In genomic region chr14:42428996-42429395, GRCh38 we compare ENCODE assay signal across 11 cellular contexts.
DNase-seq lines count a peak whose midpoint lies in the region; ATAC-seq and TF ChIP-seq lines count a peak whose summit lies in the region.
"Had no signal": no experiment of that assay in that cellular context is flagged by ENCODE, and none has a peak within 500 bp of the region (broad histone marks: within the 10 kb centered on the region; RNA-seq: fewer than 3 reads in every experiment).

No MANE protein-coding gene starts in this region.

- no peaks in the 10 kb centered on the region for H3K9me2 ChIP-seq in PC-3 (replicated peaks; ENCODE audit: low read length)

- H3K27ac ChIP-seq in testis, result no peak overlapping the region
- no peak overlapping the region for H3K27ac ChIP-seq in PC-3 (ENCODE audit: low read length)
- H3K27ac ChIP-seq: transverse colon had no signal

- ATAC-seq in HG02678 (IDR thresholded peaks at IDR 0.05; ENCODE audit: unreplicated experiment) (peak; percentile 98), HG03575 (IDR thresholded peaks at IDR 0.05; ENCODE audit: extremely low read depth, insufficient number of reproducible peaks, low FRiP score, unreplicated experiment) (peak; percentile 98), PC-3 (no peak)
- ATAC-seq in stimulated activated naive B cell treated with anti-CD40 and anti-IgM and Interleukin-4, amounts not matched to agents 10 μg/mL and 1 μg/mL and 100 μg/mL, for 72 hours (replicated peaks), result peak; percentile 98
- ATAC-seq: activated naive CD4-positive, alpha-beta T cell treated with anti-CD3 and anti-CD28 coated beads, Interleukin-2, amount 50 U/mL, for 72 hours; K562 had no signal

- H3K9me3 ChIP-seq in testis, result no peaks in the 10 kb centered on the region
- H3K9me3 ChIP-seq in PC-3 (ENCODE audit: low read length), result no peaks in the 10 kb centered on the region

- H3K36me3 Mint-ChIP-seq in stimulated activated naive B cell treated with anti-CD40 and anti-IgM and Interleukin-4, amounts not matched to agents 10 μg/mL and 1 μg/mL and 100 μg/mL, for 72 hours, result no peaks in the 10 kb centered on the region

- intact Hi-C loops in testis (cut with DNase I; ENCODE audit: low total_unique reads) (no loop called here), PC-3 (cut with micrococcal nuclease) (no loop called here)

- no peaks in the 10 kb centered on the region for H4K20me1 ChIP-seq in PC-3 (ENCODE audit: low read length)

- CTCF ChIA-PET in PC-3 (lab: Charles Lee), result no interaction called here

- peak overlapping the region; percentile 43 for H3K27ac Mint-ChIP-seq in stimulated activated naive B cell treated with anti-CD40 and anti-IgM and Interleukin-4, amounts not matched to agents 10 μg/mL and 1 μg/mL and 100 μg/mL, for 72 hours
- H3K27ac Mint-ChIP-seq: activated naive CD4-positive, alpha-beta T cell treated with anti-CD3 and anti-CD28 coated beads, Interleukin-2, amount 50 U/mL, for 72 hours had no signal

- no peak overlapping the region for H3K4me3 ChIP-seq in testis
- no peak overlapping the region for H3K4me3 ChIP-seq in PC-3 (ENCODE audit: low read length)
- H3K4me3 ChIP-seq: K562, transverse colon had no signal

- no peak overlapping the region for H3K4me2 ChIP-seq in PC-3 (ENCODE audit: low read length)

- TF ChIP-seq CTCF in testis (IDR thresholded peaks at IDR 0.05) (no peak), PC-3 (conservative IDR thresholded peaks at IDR 0.05; ENCODE audit: low read depth, low read length) (no peak)

- 41 to 42% methylated on average over 1 of the region's 1 CpG for WGBS in testis, 2 donors

- H3K4me1 Mint-ChIP-seq in stimulated activated naive B cell treated with anti-CD40 and anti-IgM and Interleukin-4, amounts not matched to agents 10 μg/mL and 1 μg/mL and 100 μg/mL, for 72 hours, result peaks cover 6 to 11% of the 10 kb centered on the region in 2 donors

- peaks cover 6 to 8% of the 10 kb centered on the region in 2 donors for H3K9me3 Mint-ChIP-seq in stimulated activated naive B cell treated with anti-CD40 and anti-IgM and Interleukin-4, amounts not matched to agents 10 μg/mL and 1 μg/mL and 100 μg/mL, for 72 hours

- peak; percentile 1 for DNase-seq in stimulated activated CD4-positive, alpha-beta T cell treated with anti-CD3 and anti-CD28 coated beads, Interleukin-15, amount 100 ng/mL, for 24 hours
- no peak for DNase-seq in stimulated activated CD4-positive, alpha-beta T cell treated with anti-CD3 and anti-CD28 coated beads, Interleukin-2, amount 100 ng/mL, for 24 hours
- DNase-seq in stimulated activated naive B cell treated with anti-CD40 and anti-IgM and Interleukin-4, amounts not matched to agents 10 μg/mL and 1 μg/mL and 100 μg/mL, for 72 hours, result peak; percentile 56
- DNase-seq in central memory CD4-positive, alpha-beta T cell, result no peak
- DNase-seq in testis, result no peak
- DNase-seq in PC-3, result no peak
- DNase-seq: transverse colon had no signal

- H3K27me3 Mint-ChIP-seq in stimulated activated naive B cell treated with anti-CD40 and anti-IgM and Interleukin-4, amounts not matched to agents 10 μg/mL and 1 μg/mL and 100 μg/mL, for 72 hours, result no peaks in the 10 kb centered on the region

- no peaks in the 10 kb centered on the region for H3K4me1 ChIP-seq in testis
- H3K4me1 ChIP-seq in PC-3 (ENCODE audit: insufficient read depth, low read length), result no peaks in the 10 kb centered on the region
- H3K4me1 ChIP-seq: transverse colon had no signal

- H3K79me2 ChIP-seq in PC-3 (ENCODE audit: low read length), result no peaks in the 10 kb centered on the region

- H3K36me3 ChIP-seq in testis (ENCODE audit: low read depth, missing control alignments), result no peaks in the 10 kb centered on the region
- no peaks in the 10 kb centered on the region for H3K36me3 ChIP-seq in PC-3 (ENCODE audit: low read depth, low read length)
- H3K36me3 ChIP-seq: transverse colon had no signal

- no peak overlapping the region for H2AFZ ChIP-seq in PC-3 (ENCODE audit: low read length)

- H3K27me3 ChIP-seq in testis (no peaks in the 10 kb centered on the region), PC-3 (ENCODE audit: low read length) (no peaks in the 10 kb centered on the region)
- H3K27me3 ChIP-seq: transverse colon had no signal

- POLR2A ChIA-PET in PC-3 (lab: Charles Lee; ENCODE audit: unreplicated experiment), result no interaction called here

- TF ChIP-seq POLR2A in testis (IDR thresholded peaks at IDR 0.05), result no peak

- no peak overlapping the region for H3K9ac ChIP-seq in PC-3 (ENCODE audit: low read length)

- no peaks in the 10 kb centered on the region for H3F3A ChIP-seq in PC-3 (ENCODE audit: low read length, unreplicated experiment)

- H3K4me3 Mint-ChIP-seq in stimulated activated naive B cell treated with anti-CD40 and anti-IgM and Interleukin-4, amounts not matched to agents 10 μg/mL and 1 μg/mL and 100 μg/mL, for 72 hours, result peak overlapping the region in 1 of 2 donors; percentile 7

- BruUV-seq in PC-3 (replicated peaks; lab: Mats Ljungman, UMichigan), result no TSS peak

Comparison
In these comparisons a context has a peak if more than half of its experiments do, and no peak if none do; other contexts are left out.
1. DNase-seq: peak in stimulated activated CD4-positive, alpha-beta T cell treated with anti-CD3 and anti-CD28 coated beads, Interleukin-15, amount 100 ng/mL, for 24 hours (single experiment) and stimulated activated naive B cell treated with anti-CD40 and anti-IgM and Interleukin-4, amounts not matched to agents 10 μg/mL and 1 μg/mL and 100 μg/mL, for 72 hours (single experiment); none in stimulated activated CD4-positive, alpha-beta T cell treated with anti-CD3 and anti-CD28 coated beads, Interleukin-2, amount 100 ng/mL, for 24 hours (0 of 2), central memory CD4-positive, alpha-beta T cell (single experiment), testis (single experiment) and PC-3 (single experiment).